ENCODE assay signal across 1 cellular context in the genomic region with DNA sequence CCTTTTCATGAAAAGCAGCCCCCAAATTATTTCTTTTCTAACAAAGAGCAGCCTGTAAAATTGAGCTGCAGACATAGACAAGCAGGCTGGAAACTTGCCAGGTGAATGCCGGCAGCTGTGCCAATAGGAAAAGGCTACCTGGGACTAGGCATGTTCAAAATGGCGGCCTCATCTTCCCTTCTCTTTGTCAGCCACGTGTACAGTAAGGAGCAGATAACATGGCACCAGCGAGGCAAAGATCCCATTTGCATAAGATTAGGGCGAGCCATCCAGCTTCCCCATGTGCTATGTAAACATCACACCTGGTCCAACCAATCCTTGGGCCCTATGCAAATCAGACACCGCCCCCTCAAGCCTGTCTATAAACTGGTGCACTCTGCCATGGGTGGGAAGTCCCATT.
TF ChIP-seq lines count a peak whose summit lies in the region.

No MANE protein-coding gene starts in this region.

TF ChIP-seq in K562, 482 proteins besides CTCF, POLR2A, EP300 and RAD21 (continued from another document):
- TF ChIP-seq CHCHD3 (CRISPR knock-in tag; IDR thresholded peaks at IDR 0.05) (no peak), SMAD1 (IDR thresholded peaks at IDR 0.05; ENCODE audit: low read depth, low read length, partially characterized antibody) (no peak), MTF1 (CRISPR knock-in tag; IDR thresholded peaks at IDR 0.05; ENCODE audit: borderline replicate concordance) (no peak), ZNF584 (CRISPR knock-in tag; IDR thresholded peaks at IDR 0.05; ENCODE audit: low read depth) (no peak), ZNF140 (CRISPR knock-in tag; IDR thresholded peaks at IDR 0.05) (no peak), RNF2 (IDR thresholded peaks at IDR 0.05) (no peak), ZSCAN32 (CRISPR knock-in tag; IDR thresholded peaks at IDR 0.05) (no peak), FOXJ3 (CRISPR knock-in tag; IDR thresholded peaks at IDR 0.05) (no peak), ATF1 (CRISPR knock-in tag; IDR thresholded peaks at IDR 0.05) (no peak), ATF1 (tag; IDR thresholded peaks at IDR 0.05) (peak; percentile 42; the same call in 1 of the 2 replicates), PHF20 (IDR thresholded peaks at IDR 0.05; ENCODE audit: partially characterized antibody) (no peak), NCOA6 (IDR thresholded peaks at IDR 0.05) (no peak), ZNF79 (CRISPR knock-in tag; IDR thresholded peaks at IDR 0.05; ENCODE audit: low read depth) (no peak), SETDB1 (IDR thresholded peaks at IDR 0.05; ENCODE audit: low read length) (no peak), SRSF3 (IDR thresholded peaks at IDR 0.05; ENCODE audit: insufficient read depth, low read length) (no peak), JUND (IDR thresholded peaks at IDR 0.05; ENCODE audit: borderline replicate concordance, low read depth, low read length) (no peak), JUND (tag; IDR thresholded peaks at IDR 0.05; ENCODE audit: borderline replicate concordance, low read depth, low read length) (no peak), DIDO1 (tag; IDR thresholded peaks at IDR 0.05; ENCODE audit: low read depth) (no peak), EHMT2 (IDR thresholded peaks at IDR 0.05) (peak; percentile 60; the same call in 1 of the 2 replicates), ZNF217 (CRISPR knock-in tag; IDR thresholded peaks at IDR 0.05) (no peak), TEAD4 (IDR thresholded peaks at IDR 0.05; ENCODE audit: low read length) (0 out of 2 replicates have a peak, but pooled peaks have one; percentile 33), TEAD4 (CRISPR knock-in tag; IDR thresholded peaks at IDR 0.05; ENCODE audit: borderline replicate concordance) (no peak), ZNF311 (CRISPR knock-in tag; IDR thresholded peaks at IDR 0.05) (no peak), ETS2 (tag; IDR thresholded peaks at IDR 0.05; ENCODE audit: borderline replicate concordance, poor library complexity, severe bottlenecking) (no peak), IRF2 (CRISPR knock-in tag; IDR thresholded peaks at IDR 0.05) (no peak), STAG1 (CRISPR knock-in tag; IDR thresholded peaks at IDR 0.05; ENCODE audit: borderline replicate concordance) (no peak), NEUROD1 (IDR thresholded peaks at IDR 0.05; ENCODE audit: borderline replicate concordance, low read depth, low read length, partially characterized antibody) (no peak), MEF2D (tag; conservative IDR thresholded peaks at IDR 0.05; ENCODE audit: low read depth) (no peak), SMAD2 (IDR thresholded peaks at IDR 0.05; ENCODE audit: low read depth, low read length) (no peak), TBP (optimal IDR thresholded peaks at IDR 0.05; ENCODE audit: low read depth, low read length) (no peak), CBX3 (IDR thresholded peaks at IDR 0.05; ENCODE audit: borderline replicate concordance in 1 of 2, low read length in 2 of 2) (peak in 1 of 2 experiments; percentile 72; a peak in 2 of 3 replicates), NFIC (IDR thresholded peaks at IDR 0.05) (peak; percentile 54; the same call in 1 of the 2 replicates), PHTF2 (CRISPR knock-in tag; IDR thresholded peaks at IDR 0.05) (no peak), RB1 (IDR thresholded peaks at IDR 0.05; ENCODE audit: low read depth) (no peak)
- TF ChIP-seq, protein P1, sequence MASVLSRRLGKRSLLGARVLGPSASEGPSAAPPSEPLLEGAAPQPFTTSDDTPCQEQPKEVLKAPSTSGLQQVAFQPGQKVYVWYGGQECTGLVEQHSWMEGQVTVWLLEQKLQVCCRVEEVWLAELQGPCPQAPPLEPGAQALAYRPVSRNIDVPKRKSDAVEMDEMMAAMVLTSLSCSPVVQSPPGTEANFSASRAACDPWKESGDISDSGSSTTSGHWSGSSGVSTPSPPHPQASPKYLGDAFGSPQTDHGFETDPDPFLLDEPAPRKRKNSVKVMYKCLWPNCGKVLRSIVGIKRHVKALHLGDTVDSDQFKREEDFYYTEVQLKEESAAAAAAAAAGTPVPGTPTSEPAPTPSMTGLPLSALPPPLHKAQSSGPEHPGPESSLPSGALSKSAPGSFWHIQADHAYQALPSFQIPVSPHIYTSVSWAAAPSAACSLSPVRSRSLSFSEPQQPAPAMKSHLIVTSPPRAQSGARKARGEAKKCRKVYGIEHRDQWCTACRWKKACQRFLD (CRISPR knock-in tag; IDR thresholded peaks at IDR 0.05), result no peak
- TF ChIP-seq, protein P2, sequence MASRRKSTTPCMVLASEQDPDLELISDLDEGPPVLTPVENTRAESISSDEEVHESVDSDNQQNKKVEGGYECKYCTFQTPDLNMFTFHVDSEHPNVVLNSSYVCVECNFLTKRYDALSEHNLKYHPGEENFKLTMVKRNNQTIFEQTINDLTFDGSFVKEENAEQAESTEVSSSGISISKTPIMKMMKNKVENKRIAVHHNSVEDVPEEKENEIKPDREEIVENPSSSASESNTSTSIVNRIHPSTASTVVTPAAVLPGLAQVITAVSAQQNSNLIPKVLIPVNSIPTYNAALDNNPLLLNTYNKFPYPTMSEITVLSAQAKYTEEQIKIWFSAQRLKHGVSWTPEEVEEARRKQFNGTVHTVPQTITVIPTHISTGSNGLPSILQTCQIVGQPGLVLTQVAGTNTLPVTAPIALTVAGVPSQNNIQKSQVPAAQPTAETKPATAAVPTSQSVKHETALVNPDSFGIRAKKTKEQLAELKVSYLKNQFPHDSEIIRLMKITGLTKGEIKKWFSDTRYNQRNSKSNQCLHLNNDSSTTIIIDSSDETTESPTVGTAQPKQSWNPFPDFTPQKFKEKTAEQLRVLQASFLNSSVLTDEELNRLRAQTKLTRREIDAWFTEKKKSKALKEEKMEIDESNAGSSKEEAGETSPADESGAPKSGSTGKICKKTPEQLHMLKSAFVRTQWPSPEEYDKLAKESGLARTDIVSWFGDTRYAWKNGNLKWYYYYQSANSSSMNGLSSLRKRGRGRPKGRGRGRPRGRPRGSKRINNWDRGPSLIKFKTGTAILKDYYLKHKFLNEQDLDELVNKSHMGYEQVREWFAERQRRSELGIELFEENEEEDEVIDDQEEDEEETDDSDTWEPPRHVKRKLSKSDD (conservative IDR thresholded peaks at IDR 0.05; ENCODE audit: low read length), result no peak
- TF ChIP-seq, protein P3, sequence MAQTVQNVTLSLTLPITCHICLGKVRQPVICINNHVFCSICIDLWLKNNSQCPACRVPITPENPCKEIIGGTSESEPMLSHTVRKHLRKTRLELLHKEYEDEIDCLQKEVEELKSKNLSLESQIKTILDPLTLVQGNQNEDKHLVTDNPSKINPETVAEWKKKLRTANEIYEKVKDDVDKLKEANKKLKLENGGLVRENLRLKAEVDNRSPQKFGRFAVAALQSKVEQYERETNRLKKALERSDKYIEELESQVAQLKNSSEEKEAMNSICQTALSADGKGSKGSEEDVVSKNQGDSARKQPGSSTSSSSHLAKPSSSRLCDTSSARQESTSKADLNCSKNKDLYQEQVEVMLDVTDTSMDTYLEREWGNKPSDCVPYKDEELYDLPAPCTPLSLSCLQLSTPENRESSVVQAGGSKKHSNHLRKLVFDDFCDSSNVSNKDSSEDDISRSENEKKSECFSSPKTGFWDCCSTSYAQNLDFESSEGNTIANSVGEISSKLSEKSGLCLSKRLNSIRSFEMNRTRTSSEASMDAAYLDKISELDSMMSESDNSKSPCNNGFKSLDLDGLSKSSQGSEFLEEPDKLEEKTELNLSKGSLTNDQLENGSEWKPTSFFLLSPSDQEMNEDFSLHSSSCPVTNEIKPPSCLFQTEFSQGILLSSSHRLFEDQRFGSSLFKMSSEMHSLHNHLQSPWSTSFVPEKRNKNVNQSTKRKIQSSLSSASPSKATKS (CRISPR knock-in tag; IDR thresholded peaks at IDR 0.05), result no peak
- TF ChIP-seq, protein P4, sequence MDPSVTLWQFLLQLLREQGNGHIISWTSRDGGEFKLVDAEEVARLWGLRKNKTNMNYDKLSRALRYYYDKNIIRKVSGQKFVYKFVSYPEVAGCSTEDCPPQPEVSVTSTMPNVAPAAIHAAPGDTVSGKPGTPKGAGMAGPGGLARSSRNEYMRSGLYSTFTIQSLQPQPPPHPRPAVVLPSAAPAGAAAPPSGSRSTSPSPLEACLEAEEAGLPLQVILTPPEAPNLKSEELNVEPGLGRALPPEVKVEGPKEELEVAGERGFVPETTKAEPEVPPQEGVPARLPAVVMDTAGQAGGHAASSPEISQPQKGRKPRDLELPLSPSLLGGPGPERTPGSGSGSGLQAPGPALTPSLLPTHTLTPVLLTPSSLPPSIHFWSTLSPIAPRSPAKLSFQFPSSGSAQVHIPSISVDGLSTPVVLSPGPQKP (CRISPR knock-in tag; IDR thresholded peaks at IDR 0.05), result no peak
- TF ChIP-seq, protein P5, sequence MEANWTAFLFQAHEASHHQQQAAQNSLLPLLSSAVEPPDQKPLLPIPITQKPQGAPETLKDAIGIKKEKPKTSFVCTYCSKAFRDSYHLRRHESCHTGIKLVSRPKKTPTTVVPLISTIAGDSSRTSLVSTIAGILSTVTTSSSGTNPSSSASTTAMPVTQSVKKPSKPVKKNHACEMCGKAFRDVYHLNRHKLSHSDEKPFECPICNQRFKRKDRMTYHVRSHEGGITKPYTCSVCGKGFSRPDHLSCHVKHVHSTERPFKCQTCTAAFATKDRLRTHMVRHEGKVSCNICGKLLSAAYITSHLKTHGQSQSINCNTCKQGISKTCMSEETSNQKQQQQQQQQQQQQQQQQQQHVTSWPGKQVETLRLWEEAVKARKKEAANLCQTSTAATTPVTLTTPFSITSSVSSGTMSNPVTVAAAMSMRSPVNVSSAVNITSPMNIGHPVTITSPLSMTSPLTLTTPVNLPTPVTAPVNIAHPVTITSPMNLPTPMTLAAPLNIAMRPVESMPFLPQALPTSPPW (CRISPR knock-in tag; IDR thresholded peaks at IDR 0.05), result no peak
- TF ChIP-seq, protein P6, sequence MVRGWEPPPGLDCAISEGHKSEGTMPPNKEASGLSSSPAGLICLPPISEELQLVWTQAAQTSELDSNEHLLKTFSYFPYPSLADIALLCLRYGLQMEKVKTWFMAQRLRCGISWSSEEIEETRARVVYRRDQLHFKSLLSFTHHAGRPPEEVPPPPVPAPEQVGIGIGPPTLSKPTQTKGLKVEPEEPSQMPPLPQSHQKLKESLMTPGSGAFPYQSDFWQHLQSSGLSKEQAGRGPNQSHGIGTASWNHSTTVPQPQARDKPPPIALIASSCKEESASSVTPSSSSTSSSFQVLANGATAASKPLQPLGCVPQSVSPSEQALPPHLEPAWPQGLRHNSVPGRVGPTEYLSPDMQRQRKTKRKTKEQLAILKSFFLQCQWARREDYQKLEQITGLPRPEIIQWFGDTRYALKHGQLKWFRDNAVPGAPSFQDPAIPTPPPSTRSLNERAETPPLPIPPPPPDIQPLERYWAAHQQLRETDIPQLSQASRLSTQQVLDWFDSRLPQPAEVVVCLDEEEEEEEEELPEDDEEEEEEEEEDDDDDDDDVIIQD (CRISPR knock-in tag; IDR thresholded peaks at IDR 0.05), result no peak
- TF ChIP-seq, protein P7, sequence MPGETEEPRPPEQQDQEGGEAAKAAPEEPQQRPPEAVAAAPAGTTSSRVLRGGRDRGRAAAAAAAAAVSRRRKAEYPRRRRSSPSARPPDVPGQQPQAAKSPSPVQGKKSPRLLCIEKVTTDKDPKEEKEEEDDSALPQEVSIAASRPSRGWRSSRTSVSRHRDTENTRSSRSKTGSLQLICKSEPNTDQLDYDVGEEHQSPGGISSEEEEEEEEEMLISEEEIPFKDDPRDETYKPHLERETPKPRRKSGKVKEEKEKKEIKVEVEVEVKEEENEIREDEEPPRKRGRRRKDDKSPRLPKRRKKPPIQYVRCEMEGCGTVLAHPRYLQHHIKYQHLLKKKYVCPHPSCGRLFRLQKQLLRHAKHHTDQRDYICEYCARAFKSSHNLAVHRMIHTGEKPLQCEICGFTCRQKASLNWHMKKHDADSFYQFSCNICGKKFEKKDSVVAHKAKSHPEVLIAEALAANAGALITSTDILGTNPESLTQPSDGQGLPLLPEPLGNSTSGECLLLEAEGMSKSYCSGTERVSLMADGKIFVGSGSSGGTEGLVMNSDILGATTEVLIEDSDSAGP (CRISPR knock-in tag; IDR thresholded peaks at IDR 0.05), result no peak
- TF ChIP-seq, protein P8, sequence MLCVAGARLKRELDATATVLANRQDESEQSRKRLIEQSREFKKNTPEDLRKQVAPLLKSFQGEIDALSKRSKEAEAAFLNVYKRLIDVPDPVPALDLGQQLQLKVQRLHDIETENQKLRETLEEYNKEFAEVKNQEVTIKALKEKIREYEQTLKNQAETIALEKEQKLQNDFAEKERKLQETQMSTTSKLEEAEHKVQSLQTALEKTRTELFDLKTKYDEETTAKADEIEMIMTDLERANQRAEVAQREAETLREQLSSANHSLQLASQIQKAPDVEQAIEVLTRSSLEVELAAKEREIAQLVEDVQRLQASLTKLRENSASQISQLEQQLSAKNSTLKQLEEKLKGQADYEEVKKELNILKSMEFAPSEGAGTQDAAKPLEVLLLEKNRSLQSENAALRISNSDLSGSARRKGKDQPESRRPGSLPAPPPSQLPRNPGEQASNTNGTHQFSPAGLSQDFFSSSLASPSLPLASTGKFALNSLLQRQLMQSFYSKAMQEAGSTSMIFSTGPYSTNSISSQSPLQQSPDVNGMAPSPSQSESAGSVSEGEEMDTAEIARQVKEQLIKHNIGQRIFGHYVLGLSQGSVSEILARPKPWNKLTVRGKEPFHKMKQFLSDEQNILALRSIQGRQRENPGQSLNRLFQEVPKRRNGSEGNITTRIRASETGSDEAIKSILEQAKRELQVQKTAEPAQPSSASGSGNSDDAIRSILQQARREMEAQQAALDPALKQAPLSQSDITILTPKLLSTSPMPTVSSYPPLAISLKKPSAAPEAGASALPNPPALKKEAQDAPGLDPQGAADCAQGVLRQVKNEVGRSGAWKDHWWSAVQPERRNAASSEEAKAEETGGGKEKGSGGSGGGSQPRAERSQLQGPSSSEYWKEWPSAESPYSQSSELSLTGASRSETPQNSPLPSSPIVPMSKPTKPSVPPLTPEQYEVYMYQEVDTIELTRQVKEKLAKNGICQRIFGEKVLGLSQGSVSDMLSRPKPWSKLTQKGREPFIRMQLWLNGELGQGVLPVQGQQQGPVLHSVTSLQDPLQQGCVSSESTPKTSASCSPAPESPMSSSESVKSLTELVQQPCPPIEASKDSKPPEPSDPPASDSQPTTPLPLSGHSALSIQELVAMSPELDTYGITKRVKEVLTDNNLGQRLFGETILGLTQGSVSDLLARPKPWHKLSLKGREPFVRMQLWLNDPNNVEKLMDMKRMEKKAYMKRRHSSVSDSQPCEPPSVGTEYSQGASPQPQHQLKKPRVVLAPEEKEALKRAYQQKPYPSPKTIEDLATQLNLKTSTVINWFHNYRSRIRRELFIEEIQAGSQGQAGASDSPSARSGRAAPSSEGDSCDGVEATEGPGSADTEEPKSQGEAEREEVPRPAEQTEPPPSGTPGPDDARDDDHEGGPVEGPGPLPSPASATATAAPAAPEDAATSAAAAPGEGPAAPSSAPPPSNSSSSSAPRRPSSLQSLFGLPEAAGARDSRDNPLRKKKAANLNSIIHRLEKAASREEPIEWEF (CRISPR knock-in tag; IDR thresholded peaks at IDR 0.05), result no peak
- TF ChIP-seq, protein P9, sequence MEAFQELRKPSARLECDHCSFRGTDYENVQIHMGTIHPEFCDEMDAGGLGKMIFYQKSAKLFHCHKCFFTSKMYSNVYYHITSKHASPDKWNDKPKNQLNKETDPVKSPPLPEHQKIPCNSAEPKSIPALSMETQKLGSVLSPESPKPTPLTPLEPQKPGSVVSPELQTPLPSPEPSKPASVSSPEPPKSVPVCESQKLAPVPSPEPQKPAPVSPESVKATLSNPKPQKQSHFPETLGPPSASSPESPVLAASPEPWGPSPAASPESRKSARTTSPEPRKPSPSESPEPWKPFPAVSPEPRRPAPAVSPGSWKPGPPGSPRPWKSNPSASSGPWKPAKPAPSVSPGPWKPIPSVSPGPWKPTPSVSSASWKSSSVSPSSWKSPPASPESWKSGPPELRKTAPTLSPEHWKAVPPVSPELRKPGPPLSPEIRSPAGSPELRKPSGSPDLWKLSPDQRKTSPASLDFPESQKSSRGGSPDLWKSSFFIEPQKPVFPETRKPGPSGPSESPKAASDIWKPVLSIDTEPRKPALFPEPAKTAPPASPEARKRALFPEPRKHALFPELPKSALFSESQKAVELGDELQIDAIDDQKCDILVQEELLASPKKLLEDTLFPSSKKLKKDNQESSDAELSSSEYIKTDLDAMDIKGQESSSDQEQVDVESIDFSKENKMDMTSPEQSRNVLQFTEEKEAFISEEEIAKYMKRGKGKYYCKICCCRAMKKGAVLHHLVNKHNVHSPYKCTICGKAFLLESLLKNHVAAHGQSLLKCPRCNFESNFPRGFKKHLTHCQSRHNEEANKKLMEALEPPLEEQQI (IDR thresholded peaks at IDR 0.05), result no peak
TF ChIP-seq in K562: peak in this region for 27.
